In genomic region chr3:159263750-159264561, GRCh38 we compare ENCODE assay signal across 1 cellular context.
TF ChIP-seq lines count a peak whose summit lies in the region.

No MANE protein-coding gene starts in this region.

TF ChIP-seq in GM23338, 12 proteins besides CTCF, POLR2A, EP300 and RAD21 (continued from another document):
- TF ChIP-seq, protein P1, sequence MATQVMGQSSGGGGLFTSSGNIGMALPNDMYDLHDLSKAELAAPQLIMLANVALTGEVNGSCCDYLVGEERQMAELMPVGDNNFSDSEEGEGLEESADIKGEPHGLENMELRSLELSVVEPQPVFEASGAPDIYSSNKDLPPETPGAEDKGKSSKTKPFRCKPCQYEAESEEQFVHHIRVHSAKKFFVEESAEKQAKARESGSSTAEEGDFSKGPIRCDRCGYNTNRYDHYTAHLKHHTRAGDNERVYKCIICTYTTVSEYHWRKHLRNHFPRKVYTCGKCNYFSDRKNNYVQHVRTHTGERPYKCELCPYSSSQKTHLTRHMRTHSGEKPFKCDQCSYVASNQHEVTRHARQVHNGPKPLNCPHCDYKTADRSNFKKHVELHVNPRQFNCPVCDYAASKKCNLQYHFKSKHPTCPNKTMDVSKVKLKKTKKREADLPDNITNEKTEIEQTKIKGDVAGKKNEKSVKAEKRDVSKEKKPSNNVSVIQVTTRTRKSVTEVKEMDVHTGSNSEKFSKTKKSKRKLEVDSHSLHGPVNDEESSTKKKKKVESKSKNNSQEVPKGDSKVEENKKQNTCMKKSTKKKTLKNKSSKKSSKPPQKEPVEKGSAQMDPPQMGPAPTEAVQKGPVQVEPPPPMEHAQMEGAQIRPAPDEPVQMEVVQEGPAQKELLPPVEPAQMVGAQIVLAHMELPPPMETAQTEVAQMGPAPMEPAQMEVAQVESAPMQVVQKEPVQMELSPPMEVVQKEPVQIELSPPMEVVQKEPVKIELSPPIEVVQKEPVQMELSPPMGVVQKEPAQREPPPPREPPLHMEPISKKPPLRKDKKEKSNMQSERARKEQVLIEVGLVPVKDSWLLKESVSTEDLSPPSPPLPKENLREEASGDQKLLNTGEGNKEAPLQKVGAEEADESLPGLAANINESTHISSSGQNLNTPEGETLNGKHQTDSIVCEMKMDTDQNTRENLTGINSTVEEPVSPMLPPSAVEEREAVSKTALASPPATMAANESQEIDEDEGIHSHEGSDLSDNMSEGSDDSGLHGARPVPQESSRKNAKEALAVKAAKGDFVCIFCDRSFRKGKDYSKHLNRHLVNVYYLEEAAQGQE (IDR thresholded peaks at IDR 0.05; ENCODE audit: unreplicated experiment): no peak
- TF ChIP-seq POLR2AphosphoS5 (IDR thresholded peaks at IDR 0.05; ENCODE audit: low read depth) (no peak), ZNF114 (CRISPR knock-in tag; IDR thresholded peaks at IDR 0.05) (no peak)
